In genomic region chr17:58006563-58006923, GRCh38 we compare ENCODE assay signal across 8 cellular contexts. TPM values are rescaled to one million over a fixed set of nuclear protein-coding genes. Genes with fewer than 3 reads are reported as not detected.
DNase-seq lines count a peak whose midpoint lies in the region; ATAC-seq, FAIRE-seq and TF ChIP-seq lines count a peak whose summit lies in the region.

No MANE protein-coding gene starts in this region.

- peaks cover 23% of the 10 kb centered on the region for H3K36me3 Mint-ChIP-seq in activated naive CD8-positive, alpha-beta T cell

- H3K4me1 ChIP-seq in SJSA1 (replicated peaks) (peaks cover 37% of the 10 kb centered on the region), pancreas (peaks cover 13 to 39% (median 28%) of the 10 kb centered on the region in 3 donors), upper lobe of right lung (peaks cover 51% of the 10 kb centered on the region)

- H3K9me3 ChIP-seq in KOPT-K1 (ENCODE audit: insufficient read depth, low read length, poor library complexity, severe bottlenecking): no peaks in the 10 kb centered on the region
- H3K9me3 ChIP-seq in SJSA1 (replicated peaks): no peaks in the 10 kb centered on the region
- H3K9me3 ChIP-seq in pancreas: no peaks in the 10 kb centered on the region
- no peaks in the 10 kb centered on the region for H3K9me3 ChIP-seq in upper lobe of right lung

- no peak for FAIRE-seq in pancreas (lab: Jason Lieb, UNC)

- H3K9me3 Mint-ChIP-seq in activated naive CD8-positive, alpha-beta T cell (ENCODE audit: low read depth): no peaks in the 10 kb centered on the region

- TF ChIP-seq CTCF in pancreas (IDR thresholded peaks at IDR 0.05) (no peak), upper lobe of right lung (IDR thresholded peaks at IDR 0.05) (no peak)

- peaks cover 45% of the 10 kb centered on the region for H3K4me1 Mint-ChIP-seq in activated naive CD8-positive, alpha-beta T cell (ENCODE audit: low read depth)

- WGBS in pancreas, 2 donors: 0% methylated on average over 19 to 20 of the region's 20 CpGs

- H3K36me3 ChIP-seq in KOPT-K1 (ENCODE audit: insufficient read depth, low read length) (peaks cover 48% of the 10 kb centered on the region), SJSA1 (peaks cover 55% of the 10 kb centered on the region), pancreas (peaks cover 0 to 25% (median 4%) of the 10 kb centered on the region in 3 donors), upper lobe of right lung (peaks cover 43% of the 10 kb centered on the region)

- H3K27ac ChIP-seq in KOPT-K1 (ENCODE audit: low read depth, low read length, poor library complexity, severe bottlenecking) (peak overlapping the region; percentile 98), SJSA1 (peak overlapping the region; percentile 95), pancreas (peak overlapping the region; percentile 88 to 98 (median 94)), upper lobe of right lung (peak overlapping the region; percentile 98)

- peak overlapping the region; percentile 99 for H3K4me3 Mint-ChIP-seq in activated naive CD8-positive, alpha-beta T cell

- H3K27me3 ChIP-seq in SJSA1 (replicated peaks) (no peaks in the 10 kb centered on the region), pancreas (no peaks in the 10 kb centered on the region), upper lobe of right lung (no peaks in the 10 kb centered on the region)

- intact Hi-C loops in head of caudate nucleus (cut with DNase I) (loop anchor here (2.0 to 5.0 kb wide), 2 partner anchors 78 to 154 kb away; partner anchors contain the start of gene MRPS23), pancreas (cut with DNase I) (no loop called here), upper lobe of right lung (cut with DNase I) (no loop called here)

- peak overlapping the region; percentile 77 for H3K4me3 ChIP-seq in SJSA1
- peak overlapping the region; percentile 69 to 96 (median 88) for H3K4me3 ChIP-seq in pancreas
- peak overlapping the region; percentile 98 for H3K4me3 ChIP-seq in upper lobe of right lung

- peak overlapping the region; percentile 100 for H3K27ac Mint-ChIP-seq in activated naive CD8-positive, alpha-beta T cell

- peak; percentile 53 to 84 (median 70) for ATAC-seq in pancreas
- ATAC-seq in upper lobe of right lung: peak; percentile 77

- DNase-seq in NCI-H2081 (lab: John Stamatoyannopoulos, UW): peak; percentile 83 to 85
- no peak for DNase-seq in NCI-H2081 treated with DMSO at 0.1 percent for 48 hours (lab: John Stamatoyannopoulos, UW)
- DNase-seq in SJSA1 (ENCODE audit: low read depth in 1 of 2, low spot score in 2 of 2): peak; percentile 89 to 92
- DNase-seq in head of caudate nucleus: peak; percentile 56 to 89 (median 79)
- peak; percentile 60 to 85 (median 75) for DNase-seq in pancreas
- DNase-seq in upper lobe of right lung: peak; percentile 89

- H3K27me3 Mint-ChIP-seq in activated naive CD8-positive, alpha-beta T cell: no peaks in the 10 kb centered on the region

RNA-seq across cellular contexts. Expression of gene SRSF1, which starts 0.5 kb away (rescaled TPM):
- 535 and 581 TPM in 2 replicates for total RNA-seq in SJSA1 (2014; rRNA removed; shearing (Covaris generic))
- 10 to 100 TPM; 37.5 to 95.2 (median 77.0) TPM for total RNA-seq in pancreas
- 10 to 100 TPM; 39.8 to 58.8 TPM for polyA plus RNA-seq in pancreas
- 153 TPM for total RNA-seq in upper lobe of right lung

RNA-seq across cellular contexts. Expression of gene VEZF1, which starts 18.5 kb away (rescaled TPM):
- 50.7 and 116 TPM in 2 replicates for total RNA-seq in SJSA1 (2014; rRNA removed; shearing (Covaris generic))
- total RNA-seq in pancreas (10 to 100 TPM; 20.1 to 41.6 (median 25.8) TPM), upper lobe of right lung (77.1 TPM)
- 10 to 100 TPM; 11.7 to 21.0 TPM for polyA plus RNA-seq in pancreas

RNA-seq across cellular contexts. Expression of gene CUEDC1, which starts 51.3 kb away (rescaled TPM):
- total RNA-seq in SJSA1 (2014; rRNA removed; shearing (Covaris generic)): 16.7 and 27.3 TPM in 2 replicates
- total RNA-seq in pancreas: 10 to 100 TPM; 16.5 to 22.5 (median 21.2) TPM
- 10 to 100 TPM; 26.4 to 30.4 TPM for polyA plus RNA-seq in pancreas
- 41.9 TPM for total RNA-seq in upper lobe of right lung
